In the genomic region with DNA sequence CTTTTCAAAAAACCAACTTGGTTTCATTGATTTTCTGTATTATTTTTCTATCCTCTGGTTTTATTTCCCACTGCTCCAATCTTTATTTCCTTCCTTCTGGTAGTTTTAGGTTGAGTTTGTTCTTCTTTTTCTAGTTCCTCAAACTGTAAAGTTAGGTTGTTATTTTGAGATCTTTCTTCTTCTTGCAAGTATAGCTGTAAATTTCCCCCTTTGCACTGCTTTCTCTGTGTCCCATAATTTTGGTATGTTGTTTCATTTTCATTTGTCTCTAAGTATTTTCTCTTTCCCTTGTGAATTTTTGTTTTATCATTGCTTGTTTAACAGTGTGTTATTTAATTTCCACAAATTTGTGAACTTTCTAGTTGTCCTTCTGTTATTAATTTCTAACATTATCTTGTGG, we compare ENCODE assay signal across 18 cellular contexts.
DNase-seq lines count a peak whose midpoint lies in the region; ATAC-seq, FAIRE-seq and TF ChIP-seq lines count a peak whose summit lies in the region.
"Had no signal": no experiment of that assay in that cellular context is flagged by ENCODE, and none has a peak within 500 bp of the region (broad histone marks: within the 10 kb centered on the region; RNA-seq: fewer than 3 reads in every experiment).

No MANE protein-coding gene starts in this region.

- H3K27ac ChIP-seq in OCI-LY3 (ENCODE audit: low read length) (no peak overlapping the region), pancreas (no peak overlapping the region)
- H3K27ac ChIP-seq: brain microvascular endothelial cell, thoracic aorta had no signal

- H3K27me3 ChIP-seq in OCI-LY3 (ENCODE audit: low read depth, low read length) (no peaks in the 10 kb centered on the region), pancreas (no peaks in the 10 kb centered on the region)
- H3K27me3 ChIP-seq: brain microvascular endothelial cell had no signal

- H3K4me3 ChIP-seq in OCI-LY3 (ENCODE audit: low read length), result no peak overlapping the region
- no peak overlapping the region for H3K4me3 ChIP-seq in pancreas
- H3K4me3 ChIP-seq: thoracic aorta had no signal

- no peaks in the 10 kb centered on the region for H3K79me2 ChIP-seq in OCI-LY3 (ENCODE audit: low read length)

- DNase-seq in pancreas (no peak), NCI-H2196 (lab: John Stamatoyannopoulos, UW; ENCODE audit: unreplicated experiment) (no peak), NCI-H345 treated with DMSO at 0.1 percent for 48 hours (lab: John Stamatoyannopoulos, UW; ENCODE audit: unreplicated experiment) (no peak)
- DNase-seq in activated naive CD4-positive, alpha-beta T cell treated with Interleukin-2 at 50 U/mL for 16 hours, result no peak
- DNase-seq: activated CD8-positive, alpha-beta T cell treated with anti-CD3 and anti-CD28 coated beads for 36 hours; activated gamma-delta T cell; brain microvascular endothelial cell; CD4-positive, CD25-positive, alpha-beta regulatory T cell; hypothalamus; NCI-H146; NCI-H526 treated with DMSO at 0.1 percent for 48 hours; stimulated activated CD4-positive, alpha-beta T cell treated with anti-CD3 and anti-CD28 coated beads, Interleukin-15, amount 100 ng/mL, for 24 hours had no signal

- peak; percentile 64 for ATAC-seq in GM18502 (IDR thresholded peaks at IDR 0.05; ENCODE audit: poor library complexity, unreplicated experiment)
- ATAC-seq in GM21717 (IDR thresholded peaks at IDR 0.05; ENCODE audit: unreplicated experiment), result peak; percentile 57
- ATAC-seq in pancreas, result no peak
- ATAC-seq: activated CD8-positive, alpha-beta T cell treated with anti-CD3 and anti-CD28 coated beads for 36 hours had no signal

- H3K9ac ChIP-seq in OCI-LY3 (ENCODE audit: low read length), result no peak overlapping the region

- intact Hi-C loops in pancreas (cut with DNase I), result no loop called here

- H3K9me3 ChIP-seq in OCI-LY3 (ENCODE audit: insufficient read depth, low read length) (no peaks in the 10 kb centered on the region), pancreas (no peaks in the 10 kb centered on the region)
- H3K9me3 ChIP-seq: thoracic aorta had no signal

- H4K20me1 ChIP-seq in OCI-LY3 (ENCODE audit: insufficient read depth, low read length), result no peaks in the 10 kb centered on the region

- TF ChIP-seq CTCF in OCI-LY3 (IDR thresholded peaks at IDR 0.05; ENCODE audit: low read depth, low read length) (no peak), pancreas (IDR thresholded peaks at IDR 0.05) (no peak)

- peak; percentile 82 for FAIRE-seq in pancreas (lab: Jason Lieb, UNC)
- FAIRE-seq: H1, TTC549 had no signal

- peaks cover 12% of the 10 kb centered on the region for H3K4me1 ChIP-seq in OCI-LY3 (ENCODE audit: low read length)
- H3K4me1 ChIP-seq in pancreas, result no peaks in the 10 kb centered on the region

- H3K36me3 ChIP-seq in OCI-LY3 (replicated peaks; ENCODE audit: low read depth, low read length), result no peaks in the 10 kb centered on the region
- peaks cover 0 to 7% (median 0%) of the 10 kb centered on the region in 3 donors for H3K36me3 ChIP-seq in pancreas

- H3K4me2 ChIP-seq in OCI-LY3 (ENCODE audit: low read length), result peak overlapping the region; percentile 21

- no peak overlapping the region for H2AFZ ChIP-seq in OCI-LY3 (ENCODE audit: low read depth, low read length)

Comparison
In these comparisons a context has a peak if more than half of its experiments do, and no peak if none do; other contexts are left out.
1. ATAC-seq: peak in GM18502 (single experiment) and GM21717 (single experiment); none in pancreas (0 of 4).